Comparison of ENCODE assay signal across 1 cellular context in the genomic region with DNA sequence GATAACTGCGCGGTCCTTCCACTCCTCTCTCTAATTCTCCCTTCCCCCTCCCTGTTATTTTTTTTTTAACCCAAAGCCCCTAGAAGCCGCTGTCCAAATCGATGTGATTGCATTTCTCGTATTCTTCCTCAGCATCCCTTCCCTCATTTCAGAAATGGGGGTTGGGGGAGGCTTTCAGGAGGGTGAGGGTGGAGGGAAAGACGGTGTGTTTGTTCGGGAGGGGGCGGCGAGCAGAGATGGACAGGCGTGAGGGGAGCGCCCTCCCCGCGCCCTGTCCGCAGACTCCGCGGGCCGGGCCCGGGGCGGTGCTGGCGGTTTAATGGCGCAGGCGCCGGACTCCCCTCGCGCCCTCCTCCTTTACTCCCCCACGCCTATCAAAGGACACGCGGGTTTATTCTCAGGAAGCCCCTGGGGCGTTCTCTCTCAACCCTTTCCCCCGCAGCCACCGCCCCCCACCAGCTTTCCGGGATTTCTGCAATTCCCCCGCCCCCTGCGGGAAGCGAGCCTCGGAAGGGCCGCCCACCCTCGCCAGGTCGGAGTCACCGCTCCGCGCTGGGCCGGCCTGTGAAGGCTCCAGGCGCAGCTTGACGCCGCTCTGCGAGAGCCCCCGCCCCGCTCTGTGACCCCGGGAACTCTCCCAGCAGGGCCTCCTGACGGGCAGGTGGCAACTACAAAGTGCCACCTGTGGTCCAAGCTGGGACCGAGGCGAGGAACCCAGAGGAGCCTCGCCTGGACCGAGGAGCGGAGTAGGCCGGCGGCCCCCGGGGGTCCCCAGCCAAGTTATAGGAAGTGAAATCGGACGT.
TF ChIP-seq lines count a peak whose summit lies in the region.

No MANE protein-coding gene starts in this region.

TF ChIP-seq in HepG2, 621 proteins besides CTCF, POLR2A, EP300 and RAD21 (continued from another document):
- no peak for TF ChIP-seq ZNF563 (CRISPR knock-in tag; IDR thresholded peaks at IDR 0.05)
- no peak for TF ChIP-seq KDM5A (IDR thresholded peaks at IDR 0.05; ENCODE audit: borderline replicate concordance, low read length)
